Comparison of ENCODE assay signal across 28 cellular contexts in the genomic region with DNA sequence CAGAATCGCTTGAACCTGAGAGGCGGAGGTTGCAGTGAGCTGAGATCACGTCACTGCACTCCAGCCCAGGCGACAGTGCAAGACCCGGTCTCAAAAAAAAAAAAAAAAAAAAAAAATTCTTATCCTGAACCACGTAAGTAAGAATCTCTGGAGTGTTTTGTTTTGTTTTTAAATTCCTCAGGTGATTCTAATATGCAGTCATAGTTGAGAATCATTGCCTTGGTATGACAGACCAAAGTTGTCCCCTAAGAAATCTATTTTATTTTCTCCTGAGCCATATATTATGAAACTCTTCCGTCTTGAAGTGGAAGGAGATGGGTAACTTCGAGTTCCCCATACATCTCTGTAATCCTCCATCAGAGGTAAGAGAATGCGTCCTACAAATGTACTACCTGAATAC. TPM values are rescaled to one million over a fixed set of nuclear protein-coding genes. Genes with fewer than 3 reads are reported as not detected.
A peak's percentile ranks its signal among the peaks of the same experiment; 100 is the strongest.
DNase-seq lines count a peak whose midpoint lies in the region; ATAC-seq and TF ChIP-seq lines count a peak whose summit lies in the region.
"Had no signal": no experiment of that assay in that cellular context is flagged by ENCODE, and none has a peak within 500 bp of the region (broad histone marks: within the 10 kb centered on the region; RNA-seq: fewer than 3 reads in every experiment).

No MANE protein-coding gene starts in this region.

- H3K27me3 ChIP-seq in PC-9 (ENCODE audit: insufficient read depth, low read depth) (no peaks in the 10 kb centered on the region), H7 (ENCODE audit: control insufficient read depth, insufficient read depth, low read length) (no peaks in the 10 kb centered on the region)

- H4K20me1 ChIP-seq in PC-9 (ENCODE audit: insufficient read depth) = no peaks in the 10 kb centered on the region

- H3K36me3 ChIP-seq in PC-9 (ENCODE audit: low read depth) (no peaks in the 10 kb centered on the region), H7 (replicated peaks; ENCODE audit: control insufficient read depth, insufficient read depth, low read length) (no peaks in the 10 kb centered on the region)
- H3K36me3 ChIP-seq: HAP-1 had no signal

- ATAC-seq in T-helper 17 cell = no peak
- ATAC-seq: GM23338, HepG2, K562, Panc1 had no signal

- H3K4me3 ChIP-seq in PC-9 (no peak overlapping the region), fibroblast of pulmonary artery (replicated peaks; ENCODE audit: low read depth, low read length) (no peak overlapping the region), H7 (ENCODE audit: insufficient read depth, low read depth, low read length) (no peak overlapping the region)
- H3K4me3 ChIP-seq: GM23338, HAP-1, K562, SK-N-MC had no signal

- H3K79me2 ChIP-seq in PC-9 (ENCODE audit: low read depth) = no peaks in the 10 kb centered on the region

- intact Hi-C loops in PC-9 (cut with micrococcal nuclease; ENCODE audit: unreplicated experiment) = no loop called here

- peaks cover 23% of the 10 kb centered on the region for H3K4me1 ChIP-seq in PC-9 (replicated peaks; ENCODE audit: insufficient read depth)
- H3K4me1 ChIP-seq: HAP-1 had no signal

- H3K4me2 ChIP-seq in PC-9 = no peak overlapping the region
- H3K4me2 ChIP-seq: GM23338 had no signal

- H3F3A ChIP-seq in PC-9 (ENCODE audit: insufficient read depth, low read depth) = peaks cover 20% of the 10 kb centered on the region; the same call in 1 of the 2 replicates

- H3K27ac ChIP-seq in PC-9 = no peak overlapping the region
- H3K27ac ChIP-seq: C4-2B, RWPE1, SK-N-MC had no signal

- DNase-seq in HCEC 1CT = peak; percentile 41
- DNase-seq in PC-9 = peak; percentile 16 to 54
- DNase-seq in fibroblast of pulmonary artery (ENCODE audit: low read depth) = peak; percentile 8
- DNase-seq in T-helper 17 cell = no peak
- no peak for DNase-seq in H7
- DNase-seq in central memory CD4-positive, alpha-beta T cell = no peak
- no peak for DNase-seq in stimulated activated CD4-positive, alpha-beta T cell treated with anti-CD3 and anti-CD28 coated beads, Interleukin-4, amount 100 ng/mL, for 24 hours
- DNase-seq: Calu3; CD8-positive, alpha-beta memory T cell; DMS79 treated with DMSO at 0.1 percent for 48 hours; NCI-H1048; NCI-H1417; NCI-H1694; NCI-H2029 treated with DMSO at 0.1 percent for 48 hours; NCI-H510A; NCI-H69; SIG-M5 had no signal

- CTCF ChIA-PET in PC-9 (lab: Charles Lee) = no interaction called here

- peaks cover 24% of the 10 kb centered on the region for H3K27me3 Mint-ChIP-seq in T-helper 17 cell

- POLR2A ChIA-PET in PC-9 (lab: Charles Lee; ENCODE audit: unreplicated experiment) = no interaction called here

- BruUV-seq in PC-9 (replicated peaks; lab: Mats Ljungman, UMichigan) = no TSS peak

- H3K9me3 ChIP-seq in PC-9 (ENCODE audit: insufficient read depth, low read depth) (no peaks in the 10 kb centered on the region), T-helper 17 cell (ENCODE audit: control insufficient read depth, low read length, poor library complexity, severe bottlenecking) (no peaks in the 10 kb centered on the region)
- H3K9me3 ChIP-seq: HAP-1 had no signal

- H3K36me3 Mint-ChIP-seq in T-helper 17 cell (ENCODE audit: low read depth) = no peaks in the 10 kb centered on the region
- H3K36me3 Mint-ChIP-seq: CD8-positive, alpha-beta memory T cell had no signal

- H3K4me1 Mint-ChIP-seq in T-helper 17 cell = no peaks in the 10 kb centered on the region
- H3K4me1 Mint-ChIP-seq: B cell; CD8-positive, alpha-beta memory T cell had no signal

- no peak overlapping the region for H2AFZ ChIP-seq in PC-9
- H2AFZ ChIP-seq: GM23338 had no signal

- no peak overlapping the region for H3K4me3 Mint-ChIP-seq in T-helper 17 cell
- H3K4me3 Mint-ChIP-seq: B cell; CD8-positive, alpha-beta memory T cell; GM23338 had no signal

- no peak overlapping the region for H3K27ac Mint-ChIP-seq in T-helper 17 cell
- H3K27ac Mint-ChIP-seq: B cell; CD8-positive, alpha-beta memory T cell; GM23338 had no signal

- TF ChIP-seq CTCF in PC-9 (conservative IDR thresholded peaks at IDR 0.05) = no peak
- no peak for TF ChIP-seq CTCF in fibroblast of pulmonary artery (IDR thresholded peaks at IDR 0.05; ENCODE audit: low read length, missing control alignments)

- H3K9me2 ChIP-seq in PC-9 (ENCODE audit: insufficient read depth) = no peaks in the 10 kb centered on the region

RNA-seq across cellular contexts. Expression of a gene that starts 26.6 kb away (rescaled TPM):
- total RNA-seq in PC-9 (2021) = 2.9 and 3.3 TPM in 2 replicates
- under 1 TPM; 0.08 to 0.17 TPM for total RNA-seq in T-helper 17 cell
- total RNA-seq in H7 (2014; rRNA removed; shearing (Covaris generic)) = 0.24 and 0.30 TPM in 2 replicates
- total RNA-seq: B cell; CD8-positive, alpha-beta memory T cell; G401; HepG2; T-helper 1 cell treated with Interleukin-12 subunit alpha and Interleukin-12 subunit beta and Interleukin-4 antibody, amounts not matched to agents 30 ng/mL and 1 ng/mL, for 36 hours had no signal

Comparison
In these comparisons a context has a peak if more than half of its experiments do, and no peak if none do; other contexts are left out.
1. DNase-seq: peak in HCEC 1CT (single experiment), PC-9 (2 of 2) and fibroblast of pulmonary artery (single experiment); none in T-helper 17 cell (0 of 3), H7 (single experiment), central memory CD4-positive, alpha-beta T cell (single experiment) and stimulated activated CD4-positive, alpha-beta T cell treated with anti-CD3 and anti-CD28 coated beads, Interleukin-4, amount 100 ng/mL, for 24 hours (single experiment).